In the genomic region with DNA sequence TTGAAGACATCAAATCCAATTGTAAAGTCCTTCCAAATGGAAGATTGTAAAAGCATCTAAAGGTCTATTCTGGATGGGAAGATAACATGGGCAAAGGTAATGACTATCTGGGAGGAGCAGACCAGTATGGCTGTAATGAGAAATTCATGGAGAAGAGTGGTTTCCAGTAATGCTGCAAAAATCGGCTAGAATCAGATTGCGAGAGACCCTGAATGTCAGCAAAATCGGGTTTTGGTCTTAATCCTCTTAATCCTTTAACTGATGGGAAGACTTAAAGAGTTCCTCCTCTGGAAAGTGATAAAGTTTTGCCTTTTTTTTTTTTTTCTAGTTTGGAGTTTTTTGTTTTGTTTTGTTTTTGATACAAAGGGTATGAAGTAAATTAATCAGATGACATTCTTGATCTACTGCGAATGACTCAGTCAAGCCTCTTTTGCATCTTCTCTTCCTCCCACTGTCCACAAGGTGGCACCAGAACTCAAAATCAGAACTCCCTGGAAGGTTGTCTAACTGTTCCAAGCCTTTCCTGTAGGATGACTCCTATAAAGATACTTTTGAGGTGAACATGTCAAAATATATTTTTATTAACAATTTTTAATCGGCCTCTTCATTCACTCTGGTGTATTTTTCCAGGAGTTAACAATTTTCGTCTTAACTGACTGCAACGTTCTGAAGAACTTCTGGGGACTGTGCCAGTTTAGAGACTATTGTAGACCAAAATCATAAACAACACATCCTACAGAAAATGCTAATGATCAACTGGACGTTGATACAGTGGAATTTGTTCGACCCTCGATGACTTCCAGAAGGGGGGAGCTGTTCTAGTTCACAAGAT, we compare ENCODE assay signal across 8 cellular contexts.
A peak's percentile ranks its signal among the peaks of the same experiment; 100 is the strongest.
DNase-seq lines count a peak whose midpoint lies in the region; ATAC-seq, FAIRE-seq and TF ChIP-seq lines count a peak whose summit lies in the region.

No MANE protein-coding gene starts in this region.

- peak; percentile 80 for ATAC-seq in GM21786 (IDR thresholded peaks at IDR 0.05; ENCODE audit: unreplicated experiment)

- DNase-seq in activated T-cell treated with anti-CD3 and anti-CD28 coated beads for 24 hours (ENCODE audit: low read depth) (peak; percentile 6), activated T-cell treated with anti-CD3 and anti-CD28 coated beads for 4 hours (no peak), RCC 7860 (ENCODE audit: low spot score) (peak; percentile 52), bronchial epithelial cell (ENCODE audit: low read depth) (peak; percentile 73), kidney (no peak)
- peak; percentile 3 to 14 for DNase-seq in stimulated activated CD4-positive, alpha-beta T cell treated with anti-CD3 and anti-CD28 coated beads, Interleukin-4, amount 100 ng/mL, for 4 hours

- H3K4me1 ChIP-seq in kidney (ENCODE audit: control insufficient read depth in 1 of 2, insufficient read depth in 1 of 2, low read depth in 1 of 2, low read length in 2 of 2): peaks cover 0 to 13% of the 10 kb centered on the region in 2 donors

- peak; percentile 87 for TF ChIP-seq RAD21 in Ishikawa (IDR thresholded peaks at IDR 0.05; ENCODE audit: low read depth)

- H3K4me3 ChIP-seq in bronchial epithelial cell (ENCODE audit: low read depth, low read length) (no peak overlapping the region), kidney (ENCODE audit: low read length in 2 of 2) (no peak overlapping the region)

- TF ChIP-seq EP300 in Ishikawa (IDR thresholded peaks at IDR 0.05; ENCODE audit: borderline replicate concordance): no peak

- H3K9me3 ChIP-seq in kidney (ENCODE audit: control insufficient read depth in 1 of 2, low read length in 2 of 2): no peaks in the 10 kb centered on the region

- TF ChIP-seq CTCF in bronchial epithelial cell (IDR thresholded peaks at IDR 0.05; ENCODE audit: insufficient read depth, low read length, severe bottlenecking): peak; percentile 63
- peak; percentile 76 for TF ChIP-seq CTCF in kidney (IDR thresholded peaks at IDR 0.05; ENCODE audit: borderline replicate concordance, extremely low read depth, insufficient read depth)

- H3K27ac ChIP-seq in kidney (ENCODE audit: low read depth in 2 of 2, low read length in 2 of 2): no peak overlapping the region

- no peaks in the 10 kb centered on the region for H3K27me3 ChIP-seq in bronchial epithelial cell (ENCODE audit: control insufficient read depth, insufficient read depth, low read length)

- intact Hi-C loops in kidney (cut with DNase I): no loop called here

- H3K36me3 ChIP-seq in bronchial epithelial cell (ENCODE audit: control insufficient read depth, insufficient read depth, low read length): no peaks in the 10 kb centered on the region
- H3K36me3 ChIP-seq in kidney (ENCODE audit: control insufficient read depth in 1 of 2, insufficient read depth in 2 of 2, low read length in 2 of 2): no peaks in the 10 kb centered on the region

- H3K9ac ChIP-seq in kidney (ENCODE audit: low read length in 2 of 2): no peak overlapping the region

- peak; percentile 80 for FAIRE-seq in RCC 7860 (lab: Jason Lieb, UNC)
- no peak for FAIRE-seq in bronchial epithelial cell (lab: Jason Lieb, UNC)
- peak; percentile 98 for FAIRE-seq in kidney (lab: Jason Lieb, UNC)

TF ChIP-seq in Ishikawa, 13 proteins besides CTCF, POLR2A, EP300 and RAD21:
- TF ChIP-seq ZBTB7A (IDR thresholded peaks at IDR 0.05; ENCODE audit: low read depth) (no peak), YY1 (IDR thresholded peaks at IDR 0.05; ENCODE audit: low read depth) (no peak), EGR1 (IDR thresholded peaks at IDR 0.05) (no peak), NFIC (IDR thresholded peaks at IDR 0.05) (no peak), TEAD4 (IDR thresholded peaks at IDR 0.05) (no peak), CEBPB (IDR thresholded peaks at IDR 0.05) (no peak), TCF12 (IDR thresholded peaks at IDR 0.05; ENCODE audit: low read depth) (no peak), TAF1 (IDR thresholded peaks at IDR 0.05; ENCODE audit: low read depth) (no peak), FOXM1 (IDR thresholded peaks at IDR 0.05; ENCODE audit: borderline replicate concordance, low read depth) (no peak), CREB1 (IDR thresholded peaks at IDR 0.05; ENCODE audit: low read depth) (no peak)
- TF ChIP-seq, protein P1, sequence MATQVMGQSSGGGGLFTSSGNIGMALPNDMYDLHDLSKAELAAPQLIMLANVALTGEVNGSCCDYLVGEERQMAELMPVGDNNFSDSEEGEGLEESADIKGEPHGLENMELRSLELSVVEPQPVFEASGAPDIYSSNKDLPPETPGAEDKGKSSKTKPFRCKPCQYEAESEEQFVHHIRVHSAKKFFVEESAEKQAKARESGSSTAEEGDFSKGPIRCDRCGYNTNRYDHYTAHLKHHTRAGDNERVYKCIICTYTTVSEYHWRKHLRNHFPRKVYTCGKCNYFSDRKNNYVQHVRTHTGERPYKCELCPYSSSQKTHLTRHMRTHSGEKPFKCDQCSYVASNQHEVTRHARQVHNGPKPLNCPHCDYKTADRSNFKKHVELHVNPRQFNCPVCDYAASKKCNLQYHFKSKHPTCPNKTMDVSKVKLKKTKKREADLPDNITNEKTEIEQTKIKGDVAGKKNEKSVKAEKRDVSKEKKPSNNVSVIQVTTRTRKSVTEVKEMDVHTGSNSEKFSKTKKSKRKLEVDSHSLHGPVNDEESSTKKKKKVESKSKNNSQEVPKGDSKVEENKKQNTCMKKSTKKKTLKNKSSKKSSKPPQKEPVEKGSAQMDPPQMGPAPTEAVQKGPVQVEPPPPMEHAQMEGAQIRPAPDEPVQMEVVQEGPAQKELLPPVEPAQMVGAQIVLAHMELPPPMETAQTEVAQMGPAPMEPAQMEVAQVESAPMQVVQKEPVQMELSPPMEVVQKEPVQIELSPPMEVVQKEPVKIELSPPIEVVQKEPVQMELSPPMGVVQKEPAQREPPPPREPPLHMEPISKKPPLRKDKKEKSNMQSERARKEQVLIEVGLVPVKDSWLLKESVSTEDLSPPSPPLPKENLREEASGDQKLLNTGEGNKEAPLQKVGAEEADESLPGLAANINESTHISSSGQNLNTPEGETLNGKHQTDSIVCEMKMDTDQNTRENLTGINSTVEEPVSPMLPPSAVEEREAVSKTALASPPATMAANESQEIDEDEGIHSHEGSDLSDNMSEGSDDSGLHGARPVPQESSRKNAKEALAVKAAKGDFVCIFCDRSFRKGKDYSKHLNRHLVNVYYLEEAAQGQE (IDR thresholded peaks at IDR 0.05; ENCODE audit: low read depth): no peak
- TF ChIP-seq, protein P2, sequence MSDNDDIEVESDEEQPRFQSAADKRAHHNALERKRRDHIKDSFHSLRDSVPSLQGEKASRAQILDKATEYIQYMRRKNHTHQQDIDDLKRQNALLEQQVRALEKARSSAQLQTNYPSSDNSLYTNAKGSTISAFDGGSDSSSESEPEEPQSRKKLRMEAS (IDR thresholded peaks at IDR 0.05): no peak
- TF ChIP-seq, protein P3, sequence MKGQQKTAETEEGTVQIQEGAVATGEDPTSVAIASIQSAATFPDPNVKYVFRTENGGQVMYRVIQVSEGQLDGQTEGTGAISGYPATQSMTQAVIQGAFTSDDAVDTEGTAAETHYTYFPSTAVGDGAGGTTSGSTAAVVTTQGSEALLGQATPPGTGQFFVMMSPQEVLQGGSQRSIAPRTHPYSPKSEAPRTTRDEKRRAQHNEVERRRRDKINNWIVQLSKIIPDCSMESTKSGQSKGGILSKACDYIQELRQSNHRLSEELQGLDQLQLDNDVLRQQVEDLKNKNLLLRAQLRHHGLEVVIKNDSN (IDR thresholded peaks at IDR 0.05): no peak

Comparison
In these comparisons a context has a peak if more than half of its experiments do, and no peak if none do; other contexts are left out.
1. DNase-seq: peak in activated T-cell treated with anti-CD3 and anti-CD28 coated beads for 24 hours (single experiment), RCC 7860 (single experiment), bronchial epithelial cell (single experiment) and stimulated activated CD4-positive, alpha-beta T cell treated with anti-CD3 and anti-CD28 coated beads, Interleukin-4, amount 100 ng/mL, for 4 hours (2 of 2); none in activated T-cell treated with anti-CD3 and anti-CD28 coated beads for 4 hours (single experiment) and kidney (single experiment).